In genomic region chr12:1425396-1425729, GRCh38 we compare ENCODE assay signal across 26 cellular contexts.
"Had no signal": no experiment of that assay in that cellular context is flagged by ENCODE, and none has a peak within 500 bp of the region (broad histone marks: within the 10 kb centered on the region; RNA-seq: fewer than 3 reads in every experiment).

No MANE protein-coding gene starts in this region.

- H3K4me3 ChIP-seq: adrenal gland, ascending aorta, neural progenitor cell, right lobe of liver, skin epidermis, transverse colon had no signal

- ATAC-seq: activated CD8-positive, alpha-beta memory T cell treated with anti-CD3 and anti-CD28 coated beads, Interleukin-2, amount 10 ng/mL, durations not matched to agents 7 days and 5 days; activated CD8-positive, alpha-beta T cell treated with anti-CD3 and anti-CD28 coated beads for 36 hours; esophagus mucosa; right lobe of liver; stimulated activated memory B cell treated with anti-CD40 and anti-IgM and Interleukin-4, amounts not matched to agents 10 μg/mL and 1 μg/mL and 100 μg/mL, for 72 hours had no signal

- H3K36me3 ChIP-seq: adrenal gland, brain microvascular endothelial cell, neural progenitor cell, right lobe of liver, transverse colon, WERI-Rb-1 had no signal

- DNase-seq: activated CD4-positive, alpha-beta T cell treated with anti-CD3 and anti-CD28 coated beads, Interleukin-2, amount 10 ng/mL, durations not matched to agents 7 days and 5 days; activated CD4-positive, CD25-positive, alpha-beta regulatory T cell treated with anti-CD3 and anti-CD28 coated beads, Interleukin-2, amount 50 U/mL, for 72 hours; activated CD8-positive, alpha-beta memory T cell treated with anti-CD3 and anti-CD28 coated beads, Interleukin-2, amount 10 ng/mL, durations not matched to agents 7 days and 5 days; activated CD8-positive, alpha-beta T cell treated with anti-CD3 and anti-CD28 coated beads for 36 hours; activated naive CD4-positive, alpha-beta T cell; activated T-cell treated with anti-CD3 and anti-CD28 coated beads for 4 hours; adrenal gland; brain microvascular endothelial cell; effector memory CD4-positive, alpha-beta T cell; glutamatergic neuron; hippocampal formation; left ventricle myocardium superior; mammary epithelial cell; posterior cingulate gyrus; right lobe of liver; stimulated activated CD4-positive, alpha-beta T cell treated with anti-CD3 and anti-CD28 coated beads, Interleukin-2, amount 100 ng/mL, for 24 hours; transverse colon; WERI-Rb-1 had no signal

- H2AFZ ChIP-seq: neural progenitor cell had no signal

- H3K4me1 ChIP-seq: neural progenitor cell, right lobe of liver had no signal

- H3K9ac ChIP-seq: neural progenitor cell had no signal

- H3K27me3 Mint-ChIP-seq: activated CD4-positive, alpha-beta T cell treated with anti-CD3 and anti-CD28 coated beads, Interleukin-2, amount 10 ng/mL, durations not matched to agents 7 days and 5 days; activated CD8-positive, alpha-beta memory T cell treated with anti-CD3 and anti-CD28 coated beads, Interleukin-2, amount 10 ng/mL, durations not matched to agents 7 days and 5 days; activated CD8-positive, alpha-beta T cell treated with anti-CD3 and anti-CD28 coated beads for 36 hours; activated naive CD8-positive, alpha-beta T cell; central memory CD8-positive, alpha-beta T cell; stimulated activated memory B cell treated with anti-CD40 and anti-IgM and Interleukin-4, amounts not matched to agents 10 μg/mL and 1 μg/mL and 100 μg/mL, for 72 hours had no signal

- H3K27ac Mint-ChIP-seq: activated CD4-positive, alpha-beta T cell treated with anti-CD3 and anti-CD28 coated beads, Interleukin-2, amount 10 ng/mL, durations not matched to agents 7 days and 5 days; activated CD8-positive, alpha-beta memory T cell treated with anti-CD3 and anti-CD28 coated beads, Interleukin-2, amount 10 ng/mL, durations not matched to agents 7 days and 5 days; activated CD8-positive, alpha-beta T cell treated with anti-CD3 and anti-CD28 coated beads for 36 hours; activated naive CD8-positive, alpha-beta T cell; activated T-helper 2 cell treated with anti-CD3 and anti-CD28 coated beads, Interferon-gamma antibody, Interleukin-2, Interleukin-4, amounts not matched to agents 10 μg/mL and 5 μg/mL and 100 μg/mL, durations not matched to agents 14 hours and 24 hours and 36 hours; neural progenitor cell; stimulated activated memory B cell treated with anti-CD40 and anti-IgM and Interleukin-4, amounts not matched to agents 10 μg/mL and 1 μg/mL and 100 μg/mL, for 72 hours had no signal

- H3K9me3 Mint-ChIP-seq: central memory CD8-positive, alpha-beta T cell had no signal

- H3K27ac ChIP-seq: adrenal gland, ascending aorta, brain microvascular endothelial cell, neural progenitor cell, right lobe of liver, skin epidermis, transverse colon, WERI-Rb-1 had no signal

- H3K9me3 ChIP-seq: adrenal gland had no signal

- H3K4me2 ChIP-seq: neural progenitor cell had no signal

- H3K4me1 Mint-ChIP-seq: neural progenitor cell had no signal

- H3K27me3 ChIP-seq: adrenal gland, ascending aorta, brain microvascular endothelial cell, neural progenitor cell, right lobe of liver, transverse colon had no signal

- H3K4me3 Mint-ChIP-seq: activated CD4-positive, alpha-beta T cell treated with anti-CD3 and anti-CD28 coated beads, Interleukin-2, amount 10 ng/mL, durations not matched to agents 7 days and 5 days; activated CD8-positive, alpha-beta memory T cell treated with anti-CD3 and anti-CD28 coated beads, Interleukin-2, amount 10 ng/mL, durations not matched to agents 7 days and 5 days; activated CD8-positive, alpha-beta T cell treated with anti-CD3 and anti-CD28 coated beads for 36 hours; activated naive CD8-positive, alpha-beta T cell; central memory CD8-positive, alpha-beta T cell; neural progenitor cell; stimulated activated memory B cell treated with anti-CD40 and anti-IgM and Interleukin-4, amounts not matched to agents 10 μg/mL and 1 μg/mL and 100 μg/mL, for 72 hours had no signal
